1 cellular context compared by ENCODE assay signal in genomic region chr11:534197-534591, GRCh38.
TF ChIP-seq lines count a peak whose summit lies in the region.

No MANE protein-coding gene starts in this region.

TF ChIP-seq in SK-N-SH, 30 proteins besides CTCF, POLR2A, EP300 and RAD21 (continued from another document):
- TF ChIP-seq REST (IDR thresholded peaks at IDR 0.05; ENCODE audit: low read depth, low read length), result no peak
- TF ChIP-seq USF1 (IDR thresholded peaks at IDR 0.05; ENCODE audit: borderline replicate concordance, low read depth), result no peak
- TF ChIP-seq EZH2phosphoT487 (IDR thresholded peaks at IDR 0.05; ENCODE audit: borderline replicate concordance, low read depth), result no peak
